8 cellular contexts compared by ENCODE assay signal in the genomic region with DNA sequence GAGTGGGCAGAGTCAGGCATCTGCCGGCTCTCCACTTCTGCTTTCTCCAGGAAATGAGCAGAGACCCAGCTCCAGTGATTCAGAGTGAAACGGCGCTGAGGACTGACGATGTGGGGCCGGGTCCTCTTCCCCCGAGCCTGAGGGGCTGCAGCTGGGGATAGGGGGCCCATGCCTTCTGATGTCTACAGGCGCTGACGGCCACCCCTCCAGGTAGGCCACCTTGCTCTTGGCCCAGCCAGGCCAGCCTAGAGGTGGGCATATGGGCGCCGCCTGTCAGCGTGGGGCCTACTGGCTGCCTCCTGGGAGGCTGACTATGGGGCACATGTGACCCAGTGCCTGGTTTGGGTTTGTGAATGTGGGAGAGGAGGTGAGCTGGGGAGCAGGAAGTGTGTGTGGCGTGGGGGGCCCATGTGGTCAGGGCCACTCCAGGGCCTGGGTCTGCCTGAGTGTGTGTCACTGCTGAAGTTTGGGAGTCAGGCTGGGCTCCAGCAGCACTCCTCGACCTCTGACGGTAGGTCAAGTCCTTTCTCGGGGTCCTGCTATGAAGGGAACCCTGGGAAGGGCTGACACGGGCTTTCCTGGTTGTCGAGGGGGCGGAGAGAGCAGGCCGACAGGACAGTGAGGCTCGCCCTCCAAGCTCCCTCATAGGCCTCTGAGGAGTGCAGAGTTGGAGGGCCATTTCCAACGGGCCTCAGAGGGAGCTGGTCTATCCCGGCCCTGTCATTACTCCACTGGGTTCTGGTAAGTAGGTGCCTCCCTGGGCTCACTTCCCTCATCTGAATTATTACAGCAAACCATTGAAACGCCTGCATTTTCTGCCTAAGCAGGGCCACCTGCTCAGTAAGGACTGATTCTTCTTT. TPM values are rescaled to one million over a fixed set of nuclear protein-coding genes. Genes with fewer than 3 reads are reported as not detected.
A peak's percentile ranks its signal among the peaks of the same experiment; 100 is the strongest.
DNase-seq lines count a peak whose midpoint lies in the region; ATAC-seq and TF ChIP-seq lines count a peak whose summit lies in the region.

A gene with protein sequence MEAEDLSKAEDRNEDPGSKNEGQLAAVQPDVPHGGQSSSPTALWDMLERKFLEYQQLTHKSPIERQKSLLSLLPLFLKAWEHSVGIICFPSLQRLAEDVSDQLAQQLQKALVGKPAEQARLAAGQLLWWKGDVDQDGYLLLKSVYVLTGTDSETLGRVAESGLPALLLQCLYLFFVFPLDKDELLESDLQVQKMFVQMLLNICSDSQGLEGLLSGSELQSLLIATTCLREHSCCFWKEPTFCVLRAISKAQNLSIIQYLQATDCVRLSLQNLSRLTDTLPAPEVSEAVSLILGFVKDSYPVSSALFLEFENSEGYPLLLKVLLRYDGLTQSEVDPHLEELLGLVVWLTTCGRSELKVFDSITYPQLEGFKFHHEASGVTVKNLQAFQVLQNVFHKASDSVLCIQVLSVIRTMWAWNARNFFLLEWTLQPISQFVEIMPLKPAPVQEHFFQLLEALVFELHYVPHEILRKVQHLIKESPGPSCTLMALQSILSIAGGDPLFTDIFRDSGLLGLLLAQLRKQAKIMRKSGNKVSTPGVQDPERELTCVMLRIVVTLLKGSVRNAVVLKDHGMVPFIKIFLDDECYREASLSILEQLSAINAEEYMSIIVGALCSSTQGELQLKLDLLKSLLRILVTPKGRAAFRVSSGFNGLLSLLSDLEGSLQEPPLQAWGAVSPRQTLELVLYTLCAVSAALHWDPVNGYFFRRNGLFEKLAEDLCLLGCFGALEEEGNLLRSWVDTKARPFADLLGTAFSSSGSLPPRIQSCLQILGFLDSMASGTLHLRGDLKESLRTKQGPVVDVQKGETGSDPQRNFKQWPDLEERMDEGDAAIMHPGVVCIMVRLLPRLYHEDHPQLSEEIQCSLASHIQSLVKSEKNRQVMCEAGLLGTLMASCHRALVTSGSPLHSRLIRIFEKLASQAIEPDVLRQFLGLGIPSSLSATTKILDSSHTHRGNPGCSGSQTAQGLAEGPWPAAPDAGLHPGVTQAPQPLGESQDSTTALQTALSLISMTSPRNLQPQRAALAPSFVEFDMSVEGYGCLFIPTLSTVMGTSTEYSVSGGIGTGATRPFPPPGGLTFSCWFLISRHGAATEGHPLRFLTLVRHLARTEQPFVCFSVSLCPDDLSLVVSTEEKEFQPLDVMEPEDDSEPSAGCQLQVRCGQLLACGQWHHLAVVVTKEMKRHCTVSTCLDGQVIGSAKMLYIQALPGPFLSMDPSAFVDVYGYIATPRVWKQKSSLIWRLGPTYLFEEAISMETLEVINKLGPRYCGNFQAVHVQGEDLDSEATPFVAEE (N-terminal part only) (plus strand): TSS at position 82 of the 860 bp plus-strand sequence. CDS start 24,860 bp downstream, outside the sequence.

- H3K4me3 ChIP-seq in SU-DHL-6 (ENCODE audit: insufficient read depth, low read length, poor library complexity, severe bottlenecking) (peak within 1 kb of the TSS; percentile 63), osteoblast (ENCODE audit: insufficient read depth, low read length) (no peak within 1 kb of the TSS)
- H3K4me3 ChIP-seq in naive thymus-derived CD4-positive, alpha-beta T cell (ENCODE audit: low read length) = no peak within 1 kb of the TSS

- H3K27me3 ChIP-seq in SU-DHL-6 (ENCODE audit: low read length) (no peaks in the 10 kb centered on the region), osteoblast (ENCODE audit: insufficient read depth, low read length) (peaks cover 13% of the 10 kb centered on the region)
- H3K27me3 ChIP-seq in naive thymus-derived CD4-positive, alpha-beta T cell (ENCODE audit: control insufficient read depth in 2 of 2, insufficient read depth in 2 of 2, low read length in 2 of 2) = no peaks in the 10 kb centered on the region

- peak within 1 kb of the TSS; percentile 79 for H3K9ac ChIP-seq in SU-DHL-6 (ENCODE audit: low read length)

- POLR2A ChIA-PET in naive thymus-derived CD4-positive, alpha-beta T cell (lab: Charles Lee) = no interaction called here

- H3F3A ChIP-seq in SU-DHL-6 (ENCODE audit: insufficient read depth) = peaks cover 41% of the 10 kb centered on the region

- H3K27ac Mint-ChIP-seq in naive thymus-derived CD4-positive, alpha-beta T cell = no peak within 1 kb of the TSS

- peaks cover 6% of the 10 kb centered on the region for H3K36me3 ChIP-seq in SU-DHL-6 (ENCODE audit: low read length)
- H3K36me3 ChIP-seq in naive thymus-derived CD4-positive, alpha-beta T cell (ENCODE audit: control insufficient read depth in 2 of 3, insufficient read depth in 3 of 3, low read length in 3 of 3) = no peaks in the 10 kb centered on the region
- H3K36me3 ChIP-seq in osteoblast (ENCODE audit: insufficient read depth, low read length) = no peaks in the 10 kb centered on the region

- H3K9me3 Mint-ChIP-seq in naive thymus-derived CD4-positive, alpha-beta T cell = peaks cover 0 to 3% (median 0%) of the 10 kb centered on the region in 11 donors

- H3K4me3 Mint-ChIP-seq in naive thymus-derived CD4-positive, alpha-beta T cell = no peak within 1 kb of the TSS

- peaks cover 0 to 3% (median 0%) of the 10 kb centered on the region in 7 donors for H3K4me1 Mint-ChIP-seq in naive thymus-derived CD4-positive, alpha-beta T cell

- H3K27ac ChIP-seq in SU-DHL-6 (ENCODE audit: low read depth, low read length) = peak within 1 kb of the TSS; percentile 88
- no peak within 1 kb of the TSS for H3K27ac ChIP-seq in naive thymus-derived CD4-positive, alpha-beta T cell (ENCODE audit: low read depth, low read length)
- no peak within 1 kb of the TSS for H3K27ac ChIP-seq in osteoblast (ENCODE audit: low read depth, low read length)

- TF ChIP-seq CTCF in SU-DHL-6 (IDR thresholded peaks at IDR 0.05; ENCODE audit: insufficient read depth, low read length, poor library complexity, severe bottlenecking) (no peak), osteoblast (IDR thresholded peaks at IDR 0.05; ENCODE audit: extremely low read depth, low read depth, low read length) (no peak)

- H3K9me2 ChIP-seq in SU-DHL-6 (replicated peaks; ENCODE audit: insufficient read depth, low read length) = no peaks in the 10 kb centered on the region

- H3K36me3 Mint-ChIP-seq in naive thymus-derived CD4-positive, alpha-beta T cell = no peaks in the 10 kb centered on the region

- CTCF ChIA-PET in naive thymus-derived CD4-positive, alpha-beta T cell (lab: Charles Lee) = no interaction called here

- H3K79me2 ChIP-seq in SU-DHL-6 (ENCODE audit: insufficient read depth, low read length) = peaks cover 46% of the 10 kb centered on the region
- no peaks in the 10 kb centered on the region for H3K79me2 ChIP-seq in osteoblast (ENCODE audit: insufficient read depth, low read length)

- H3K4me2 ChIP-seq in SU-DHL-6 (ENCODE audit: low read depth, low read length, poor library complexity, severe bottlenecking) (peak within 1 kb of the TSS; percentile 100), osteoblast (ENCODE audit: insufficient read depth, low read length) (no peak within 1 kb of the TSS)

- peak; percentile 74 for ATAC-seq in GM18868 (IDR thresholded peaks at IDR 0.05; ENCODE audit: unreplicated experiment)
- peak; percentile 64 for ATAC-seq in HG02884 (IDR thresholded peaks at IDR 0.05; ENCODE audit: unreplicated experiment)
- peak; percentile 83 for ATAC-seq in naive thymus-derived CD4-positive, alpha-beta T cell

- peaks cover 3 to 36% (median 15%) of the 10 kb centered on the region in 5 donors for H3K27me3 Mint-ChIP-seq in naive thymus-derived CD4-positive, alpha-beta T cell

- H3K4me1 ChIP-seq in naive thymus-derived CD4-positive, alpha-beta T cell (ENCODE audit: control insufficient read depth in 2 of 2, insufficient read depth in 2 of 2, low read length in 2 of 2) = no peaks in the 10 kb centered on the region
- H3K4me1 ChIP-seq in osteoblast (ENCODE audit: insufficient read depth, low read length) = no peaks in the 10 kb centered on the region

- no peak for DNase-seq in naive thymus-derived CD4-positive, alpha-beta T cell
- DNase-seq in osteoblast (ENCODE audit: insufficient read length, low spot score, missing footprints) (no peak), NCI-H2227 (lab: John Stamatoyannopoulos, UW; ENCODE audit: unreplicated experiment) (no peak), NCI-H2081 (lab: John Stamatoyannopoulos, UW) (no peak)
- DNase-seq in stimulated activated naive CD4-positive, alpha-beta T cell treated with Interleukin-2 at 50 U/mL for 16 hours (lab: John Stamatoyannopoulos, UW) = no peak

- intact Hi-C loops in naive thymus-derived CD4-positive, alpha-beta T cell (cut with micrococcal nuclease) = no loop called here

- H2AFZ ChIP-seq in SU-DHL-6 (ENCODE audit: low read depth, low read length, severe bottlenecking) = peak within 1 kb of the TSS; percentile 23
- no peak within 1 kb of the TSS for H2AFZ ChIP-seq in osteoblast (ENCODE audit: low read length)

- no peaks in the 10 kb centered on the region for H4K20me1 ChIP-seq in SU-DHL-6 (ENCODE audit: low read depth, low read length)
- no peaks in the 10 kb centered on the region for H4K20me1 ChIP-seq in osteoblast (ENCODE audit: insufficient read depth, low read length)

- H3K9me3 ChIP-seq in SU-DHL-6 (ENCODE audit: insufficient read depth, low read length) = no peaks in the 10 kb centered on the region
- H3K9me3 ChIP-seq in naive thymus-derived CD4-positive, alpha-beta T cell (ENCODE audit: control insufficient read depth in 2 of 3, low read length in 3 of 3) = no peaks in the 10 kb centered on the region
- H3K9me3 ChIP-seq in osteoblast (ENCODE audit: low read depth, low read length) = no peaks in the 10 kb centered on the region

RNA-seq across cellular contexts. Expression of the gene that starts here (rescaled TPM):
- 10 to 100 TPM in 1 of 5 experiments, 1 to 10 TPM in 3, under 1 TPM in 1; 0.56 to 39.3 (median 1.8) TPM for total RNA-seq in naive thymus-derived CD4-positive, alpha-beta T cell
- polyA plus RNA-seq in naive thymus-derived CD4-positive, alpha-beta T cell = under 1 TPM; 0.12 to 0.63 TPM
- under 0.01 and 0.36 TPM in 2 replicates for total RNA-seq in osteoblast
